In genomic region chr16:12271006-12271405, GRCh38 we compare ENCODE assay signal across 9 cellular contexts.
A peak's percentile ranks its signal among the peaks of the same experiment; 100 is the strongest.
DNase-seq lines count a peak whose midpoint lies in the region; ATAC-seq and TF ChIP-seq lines count a peak whose summit lies in the region.
"Had no signal": no experiment of that assay in that cellular context is flagged by ENCODE, and none has a peak within 500 bp of the region (broad histone marks: within the 10 kb centered on the region; RNA-seq: fewer than 3 reads in every experiment).

No MANE protein-coding gene starts in this region.

- no peaks in the 10 kb centered on the region; the same call in 1 of the 2 replicates for H3K27me3 Mint-ChIP-seq in H9 (ENCODE audit: low read depth)

- H3K9me3 ChIP-seq in H9 (ENCODE audit: control insufficient read depth, low read depth, low read length) (no peaks in the 10 kb centered on the region), iPS DF 6.9 (ENCODE audit: control insufficient read depth, insufficient read depth, low read length) (no peaks in the 10 kb centered on the region), aorta (ENCODE audit: control insufficient read depth, low read length) (no peaks in the 10 kb centered on the region)

- H3K4me1 ChIP-seq in H9 (ENCODE audit: insufficient read depth, low read length) (no peaks in the 10 kb centered on the region), iPS DF 6.9 (ENCODE audit: control insufficient read depth, insufficient read depth, low read length) (no peaks in the 10 kb centered on the region), aorta (ENCODE audit: control insufficient read depth in 1 of 2, insufficient read depth in 2 of 2, low read length in 2 of 2) (no peaks in the 10 kb centered on the region)

- CTCF ChIA-PET in AG04449 (lab: Yijun Ruan, JAX): interaction anchor here (0.7 to 6.8 kb wide), 4 partner anchors 15 to 203 kb away, joined by 3 to 94 read pairs (median 4); no protein-coding TSS in a partner anchor

- H3K23ac ChIP-seq in H9 (ENCODE audit: insufficient read length, low read depth, low read length): no peak overlapping the region

- H2BK20ac ChIP-seq in H9 (ENCODE audit: low read depth, low read length, poor library complexity, severe bottlenecking): no peak overlapping the region

- H3T11ph ChIP-seq in H9 (ENCODE audit: low read length): no peak overlapping the region

- no peak for DNase-seq in AG04449 (ENCODE audit: low read depth, low spot score)
- peak; percentile 69 for DNase-seq in H9
- peak; percentile 27 for DNase-seq in iPS DF 6.9 (ENCODE audit: low read depth, low spot score)
- no peak for DNase-seq in DMS53 (lab: John Stamatoyannopoulos, UW)
- no peak for DNase-seq in aorta

- no peak overlapping the region for H4K91ac ChIP-seq in H9 (ENCODE audit: insufficient read length, low read depth, low read length)

- H3K36me3 Mint-ChIP-seq in H9 (ENCODE audit: insufficient read depth in 1 of 3, low read depth in 3 of 3): no peaks in the 10 kb centered on the region; a peak in 1 of 7 replicates

- H3K4ac ChIP-seq in H9 (ENCODE audit: low read depth, low read length): no peak overlapping the region

- no peaks in the 10 kb centered on the region for H3K79me1 ChIP-seq in H9 (ENCODE audit: insufficient read depth, low read depth, low read length, poor library complexity, severe bottlenecking)

- no peak overlapping the region for H4K8ac ChIP-seq in H9 (replicated peaks; ENCODE audit: insufficient read length, low read depth, low read length)

- no peak overlapping the region for H3K27ac ChIP-seq in H9 (ENCODE audit: insufficient read length, low read depth, low read length)
- H3K27ac ChIP-seq in iPS DF 6.9 (ENCODE audit: low read length): no peak overlapping the region
- no peak overlapping the region for H3K27ac ChIP-seq in aorta (ENCODE audit: low read depth in 1 of 2, low read length in 2 of 2)

- H2BK12ac ChIP-seq in H9 (ENCODE audit: insufficient read length, low read depth, low read length): no peak overlapping the region

- no peak overlapping the region for H3K4me3 Mint-ChIP-seq in H9
- H3K4me3 Mint-ChIP-seq: T-helper 2 cell treated with Interferon-gamma antibody and Interleukin-4, amounts not matched to agents 5 μg/mL and 100 μg/mL, for 36 hours had no signal

- no peak overlapping the region for H2BK5ac ChIP-seq in H9 (ENCODE audit: insufficient read length, low read length)

- no peak overlapping the region for H3K14ac ChIP-seq in H9 (ENCODE audit: insufficient read depth, low read length)

- no peaks in the 10 kb centered on the region for H3K9me3 Mint-ChIP-seq in H9
- H3K9me3 Mint-ChIP-seq: T-helper 2 cell treated with Interferon-gamma antibody and Interleukin-4, amounts not matched to agents 5 μg/mL and 100 μg/mL, for 36 hours had no signal

- H2BK15ac ChIP-seq in H9 (ENCODE audit: low read depth, low read length): no peak overlapping the region

- H3K36me3 ChIP-seq in iPS DF 6.9 (ENCODE audit: control insufficient read depth, insufficient read depth, low read length): no peaks in the 10 kb centered on the region
- H3K36me3 ChIP-seq in aorta (ENCODE audit: control insufficient read depth in 1 of 2, insufficient read depth in 2 of 2, low read length in 1 of 2): no peaks in the 10 kb centered on the region

- H3K79me2 ChIP-seq in H9 (ENCODE audit: insufficient read depth, low read length): no peaks in the 10 kb centered on the region

- H3K23me2 ChIP-seq in H9 (ENCODE audit: insufficient read length, low read depth, low read length, poor library complexity, severe bottlenecking): no peaks in the 10 kb centered on the region

- no peak overlapping the region for H3K56ac ChIP-seq in H9 (ENCODE audit: insufficient read length, low read depth, low read length)

- H4K20me1 ChIP-seq in H9 (ENCODE audit: control insufficient read depth, insufficient read depth, insufficient read length): no peaks in the 10 kb centered on the region

- H4K5ac ChIP-seq in H9 (ENCODE audit: insufficient read length, low read depth, low read length): no peak overlapping the region

- peak; percentile 76 for ATAC-seq in SK-N-SH treated with all-trans-retinoic acid at 6 μM for 48 hours
- no peak for ATAC-seq in aorta (ENCODE audit: low FRiP score)
- no peak for ATAC-seq in HG02973 (IDR thresholded peaks at IDR 0.05; ENCODE audit: unreplicated experiment)
- no peak for ATAC-seq in GM19351 (IDR thresholded peaks at IDR 0.05; ENCODE audit: unreplicated experiment)

- TF ChIP-seq CTCF in AG04449 (IDR thresholded peaks at IDR 0.05; ENCODE audit: insufficient read depth, low read length, missing control alignments): peak; percentile 48
- TF ChIP-seq CTCF in H9 (conservative IDR thresholded peaks at IDR 0.05): peak; percentile 71

- H3K9ac ChIP-seq in H9 (ENCODE audit: extremely low read depth, insufficient read length, low read length): no peak overlapping the region

- no peak overlapping the region for H3K27ac Mint-ChIP-seq in H9
- H3K27ac Mint-ChIP-seq: T-helper 2 cell treated with Interferon-gamma antibody and Interleukin-4, amounts not matched to agents 5 μg/mL and 100 μg/mL, for 36 hours had no signal

- H3K27me3 ChIP-seq in H9 (ENCODE audit: insufficient read depth, low read length) (no peaks in the 10 kb centered on the region), iPS DF 6.9 (ENCODE audit: control insufficient read depth, insufficient read depth, low read length) (no peaks in the 10 kb centered on the region), aorta (ENCODE audit: control insufficient read depth in 1 of 2, insufficient read depth in 2 of 2, low read length in 1 of 2) (no peaks in the 10 kb centered on the region)

- H3K18ac ChIP-seq in H9 (ENCODE audit: insufficient read length, low read depth, low read length): no peak overlapping the region

- no peak overlapping the region for H3K4me2 ChIP-seq in H9 (ENCODE audit: insufficient read depth, insufficient read length, low read length)

- POLR2A ChIA-PET in AG04449 (lab: Yijun Ruan, JAX): no interaction called here

- H2BK120ac ChIP-seq in H9 (ENCODE audit: low read depth, low read length, poor library complexity, severe bottlenecking): no peak overlapping the region

- intact Hi-C loops in aorta (cut with DNase I): no loop called here

- no peaks in the 10 kb centered on the region for H3K4me1 Mint-ChIP-seq in H9

- WGBS in H9 (ENCODE audit: extremely low coverage, insufficient read length, low lambda C conversion rate): no CpG with 5 or more reads among the region's 6 CpGs
- WGBS in iPS DF 6.9 (ENCODE audit: insufficient coverage, insufficient read length): no CpG with 5 or more reads among the region's 6 CpGs
- 73 to 82% methylated on average over 6 of the region's 6 CpGs for WGBS in aorta, 2 donors

- H3K4me3 ChIP-seq in AG04449 (ENCODE audit: low read depth, low read length) (no peak overlapping the region), iPS DF 6.9 (ENCODE audit: low read length) (no peak overlapping the region), aorta (ENCODE audit: low read length in 2 of 2) (no peak overlapping the region)

- H2AFZ ChIP-seq in H9 (ENCODE audit: low read length): no peak overlapping the region

- no peak overlapping the region for H2AK5ac ChIP-seq in H9 (ENCODE audit: insufficient read length, low read length)

TF ChIP-seq in SK-N-SH treated with all-trans-retinoic acid at 6 μM for 48 hours, 23 proteins besides CTCF, POLR2A, EP300 and RAD21:
- no peak for TF ChIP-seq SNAI2 (CRISPR knock-in tag; IDR thresholded peaks at IDR 0.05)
- no peak for TF ChIP-seq ISL1 (CRISPR knock-in tag; IDR thresholded peaks at IDR 0.05)
- no peak for TF ChIP-seq TCF4 (CRISPR knock-in tag; IDR thresholded peaks at IDR 0.05; ENCODE audit: borderline replicate concordance)
- TF ChIP-seq ZNF70 (CRISPR knock-in tag; IDR thresholded peaks at IDR 0.05): no peak
- TF ChIP-seq ZFP30 (CRISPR knock-in tag; IDR thresholded peaks at IDR 0.05): no peak
TF ChIP-seq in SK-N-SH treated with all-trans-retinoic acid at 6 μM for 48 hours: peak in this region for 0.

Comparison
In these comparisons a context has a peak if more than half of its experiments do, and no peak if none do; other contexts are left out.
1. DNase-seq: peak in H9 (single experiment) and iPS DF 6.9 (single experiment); none in AG04449 (single experiment), DMS53 (single experiment) and aorta (0 of 2).